Comparison of ENCODE assay signal across 27 cellular contexts in genomic region chrX:29382811-29383210, GRCh38.
"Had no signal": no experiment of that assay in that cellular context is flagged by ENCODE, and none has a peak within 500 bp of the region (broad histone marks: within the 10 kb centered on the region; RNA-seq: fewer than 3 reads in every experiment).

No MANE protein-coding gene starts in this region.

- H3K27ac ChIP-seq: colonic mucosa, coronary artery, dorsolateral prefrontal cortex, epithelial cell of prostate, esophagus muscularis mucosa, esophagus squamous epithelium, foreskin keratinocyte, gastrocnemius medialis, gastroesophageal sphincter, heart left ventricle, heart right ventricle had no signal

- ATAC-seq: effector memory CD8-positive, alpha-beta T cell; esophagus mucosa; foreskin keratinocyte; gastrocnemius medialis; gastroesophageal sphincter; heart left ventricle; heart right ventricle had no signal

- H3K36me3 ChIP-seq: colonic mucosa, esophagus muscularis mucosa, esophagus squamous epithelium, gastrocnemius medialis, gastroesophageal sphincter, heart left ventricle, heart right ventricle had no signal

- H3K9me3 ChIP-seq: colonic mucosa, esophagus squamous epithelium, gastrocnemius medialis, gastroesophageal sphincter had no signal

- H3K4me3 ChIP-seq: colonic mucosa, coronary artery, dorsolateral prefrontal cortex, esophagus muscularis mucosa, esophagus squamous epithelium, gastrocnemius medialis, gastroesophageal sphincter, heart left ventricle, heart right ventricle had no signal

- H3K27me3 ChIP-seq: colonic mucosa, esophagus muscularis mucosa, esophagus squamous epithelium, foreskin keratinocyte, gastrocnemius medialis, gastroesophageal sphincter, heart left ventricle, heart right ventricle had no signal

- FAIRE-seq: endometrium, endothelial cell of umbilical vein, frontal cortex had no signal

- H3K4me1 ChIP-seq: colonic mucosa, esophagus muscularis mucosa, esophagus squamous epithelium, foreskin keratinocyte, gastrocnemius medialis, gastroesophageal sphincter, heart left ventricle, heart right ventricle had no signal

- DNase-seq: colonic mucosa; cortex of kidney; dermis blood vessel endothelial cell; dorsolateral prefrontal cortex; effector CD4-positive, alpha-beta T cell; effector CD8-positive, alpha-beta T cell; effector memory CD4-positive, alpha-beta T cell; effector memory CD8-positive, alpha-beta T cell; endodermal cell; erythroblast; esophagus squamous epithelium; foreskin fibroblast; foreskin keratinocyte; foreskin melanocyte; gastrocnemius medialis; glutamatergic neuron; head of caudate nucleus; heart left ventricle; heart right ventricle had no signal
